Comparison of ENCODE assay signal across 12 cellular contexts in genomic region chr12:26010293-26010821, GRCh38. TPM values are rescaled to one million over a fixed set of nuclear protein-coding genes. Genes with fewer than 3 reads are reported as not detected.
DNase-seq lines count a peak whose midpoint lies in the region; TF ChIP-seq lines count a peak whose summit lies in the region.
"Had no signal": no experiment of that assay in that cellular context is flagged by ENCODE, and none has a peak within 500 bp of the region (broad histone marks: within the 10 kb centered on the region; RNA-seq: fewer than 3 reads in every experiment).

No MANE protein-coding gene starts in this region.

- no peak overlapping the region for H3K14ac ChIP-seq in trophoblast cell (ENCODE audit: low read length)

- H2AK5ac ChIP-seq in trophoblast cell (ENCODE audit: low read length): no peak overlapping the region

- H4K91ac ChIP-seq in trophoblast cell (ENCODE audit: low read depth, low read length): no peak overlapping the region

- no peak overlapping the region for H3K18ac ChIP-seq in trophoblast cell (ENCODE audit: low read length)

- H3K4me2 ChIP-seq in trophoblast cell (ENCODE audit: low read length): no peak overlapping the region
- H3K4me2 ChIP-seq: BLaER1 treated with 17β-estradiol and CSF1 and Interleukin-3, amounts not matched to agents 10 nM and 100 nM had no signal

- no peak overlapping the region for H3K4me3 ChIP-seq in trophoblast cell (ENCODE audit: low read depth, low read length)
- H3K4me3 ChIP-seq: BLaER1 treated with 17β-estradiol and CSF1 and Interleukin-3, amounts not matched to agents 10 nM and 100 nM had no signal

- no peak for TF ChIP-seq CTCF in RWPE1 (conservative IDR thresholded peaks at IDR 0.05; ENCODE audit: low read depth)

- H3K9ac ChIP-seq in trophoblast cell (ENCODE audit: low read length): no peak overlapping the region
- H3K9ac ChIP-seq: BLaER1 treated with 17β-estradiol and CSF1 and Interleukin-3, amounts not matched to agents 10 nM and 100 nM had no signal

- H2BK5ac ChIP-seq in trophoblast cell (ENCODE audit: low read depth, low read length, poor library complexity): no peak overlapping the region

- POLR2A ChIA-PET in RWPE1 (lab: Yijun Ruan, JAX; ENCODE audit: low non-redundant PET): no interaction called here

- H2BK120ac ChIP-seq in trophoblast cell (ENCODE audit: insufficient read depth, low read length, poor library complexity): no peak overlapping the region

- no peaks in the 10 kb centered on the region for H3K36me3 ChIP-seq in trophoblast cell (ENCODE audit: control insufficient read depth in 1 of 2, insufficient read depth in 2 of 2, low read length in 2 of 2)
- H3K36me3 ChIP-seq: BLaER1 treated with 17β-estradiol and CSF1 and Interleukin-3, amounts not matched to agents 10 nM and 100 nM had no signal

- no peak overlapping the region for H3K23ac ChIP-seq in trophoblast cell (ENCODE audit: low read length)

- H3K9me3 ChIP-seq in trophoblast cell (ENCODE audit: insufficient read depth, low read depth, low read length): peaks cover 2% of the 10 kb centered on the region
- H3K9me3 ChIP-seq: BLaER1 treated with 17β-estradiol and CSF1 and Interleukin-3, amounts not matched to agents 10 nM and 100 nM had no signal

- DNase-seq in EH (ENCODE audit: low read depth) (peak; percentile 46), RWPE1 (ENCODE audit: low spot score) (peak; percentile 15), fibroblast of gingiva (ENCODE audit: low read depth) (peak; percentile 66), trophoblast cell (no peak), ACHN (no peak), NCI-H2029 treated with DMSO at 0.1 percent for 48 hours (lab: John Stamatoyannopoulos, UW) (no peak), DMS153 treated with DMSO at 0.1 percent for 48 hours (lab: John Stamatoyannopoulos, UW; ENCODE audit: unreplicated experiment) (no peak), SKM-1 treated with dmso at 0.1 percent for 144 hours (lab: John Stamatoyannopoulos, UW; ENCODE audit: unreplicated experiment) (no peak)
- DNase-seq: kidney glomerular epithelial cell, NCI-H1694 treated with DMSO at 0.1 percent for 48 hours, SIG-M5 had no signal

- H3K27ac ChIP-seq in RWPE1 (peak overlapping the region; percentile 52), trophoblast cell (ENCODE audit: low read depth, low read length) (no peak overlapping the region)
- H3K27ac ChIP-seq: BLaER1 treated with 17β-estradiol and CSF1 and Interleukin-3, amounts not matched to agents 10 nM and 100 nM had no signal

- H3K4ac ChIP-seq in trophoblast cell (ENCODE audit: low read depth, low read length): peak overlapping the region; percentile 49

- CTCF ChIA-PET in RWPE1 (lab: Yijun Ruan, JAX): no interaction called here

- no peaks in the 10 kb centered on the region for H3K4me1 ChIP-seq in trophoblast cell (ENCODE audit: control insufficient read depth in 1 of 2, insufficient read depth in 2 of 2, low read length in 2 of 2)
- H3K4me1 ChIP-seq: BLaER1 treated with 17β-estradiol and CSF1 and Interleukin-3, amounts not matched to agents 10 nM and 100 nM had no signal

- WGBS in trophoblast cell (ENCODE audit: extremely low coverage, insufficient coverage, insufficient read length): no CpG with 5 or more reads among the region's 6 CpGs

- peak overlapping the region; percentile 27 for H2BK12ac ChIP-seq in trophoblast cell (ENCODE audit: low read length)

- no peaks in the 10 kb centered on the region for H3K79me1 ChIP-seq in trophoblast cell (ENCODE audit: low read length)

- peaks cover 2% of the 10 kb centered on the region for H3K79me2 ChIP-seq in trophoblast cell (ENCODE audit: control insufficient read depth, insufficient read depth, low read length, poor library complexity)

- H3K27me3 ChIP-seq in trophoblast cell (ENCODE audit: insufficient read depth, low read length): no peaks in the 10 kb centered on the region
- H3K27me3 ChIP-seq: BLaER1 treated with 17β-estradiol and CSF1 and Interleukin-3, amounts not matched to agents 10 nM and 100 nM had no signal

- in situ Hi-C loops in ACHN (cut with HindIII; ENCODE audit: low pct_ligation_motif_present, low pct_unique_long_range_greater_than_20kb, low sequenced_read_pairs): no loop called here

- no peak overlapping the region for H4K8ac ChIP-seq in trophoblast cell (ENCODE audit: low read depth, low read length)

- H4K12ac ChIP-seq in trophoblast cell (ENCODE audit: low read depth, low read length): no peak overlapping the region

- no peak overlapping the region for H2AFZ ChIP-seq in trophoblast cell (ENCODE audit: insufficient read depth, low read length, poor library complexity)

RNA-seq across cellular contexts. Expression of gene RASSF8, which starts 51.9 kb away (rescaled TPM):
- 19.0 and 19.7 TPM in 2 replicates for polyA plus RNA-seq in trophoblast cell (2013)

Comparison
In these comparisons a context has a peak if more than half of its experiments do, and no peak if none do; other contexts are left out.
1. DNase-seq: peak in EH (single experiment), RWPE1 (single experiment) and fibroblast of gingiva (single experiment); none in trophoblast cell (0 of 2), ACHN (single experiment), NCI-H2029 treated with DMSO at 0.1 percent for 48 hours (single experiment), DMS153 treated with DMSO at 0.1 percent for 48 hours (single experiment) and SKM-1 treated with dmso at 0.1 percent for 144 hours (single experiment).